ENCODE assay signal across 9 cellular contexts in genomic region chr11:43825217-43825816, GRCh38. TPM values are rescaled to one million over a fixed set of nuclear protein-coding genes. Genes with fewer than 3 reads are reported as not detected.
DNase-seq lines count a peak whose midpoint lies in the region; ATAC-seq, FAIRE-seq and TF ChIP-seq lines count a peak whose summit lies in the region.
"Had no signal": no experiment of that assay in that cellular context is flagged by ENCODE, and none has a peak within 500 bp of the region (broad histone marks: within the 10 kb centered on the region; RNA-seq: fewer than 3 reads in every experiment).

No MANE protein-coding gene starts in this region.

- no peak overlapping the region for H2AFZ ChIP-seq in GM12878 (ENCODE audit: control insufficient read depth, low read depth, low read length)

- no peak for TF ChIP-seq POLR2A in GM12878 (IDR thresholded peaks at IDR 0.05; ENCODE audit: low read depth, low read length)

- H3K27ac ChIP-seq in GM12878 (ENCODE audit: control insufficient read depth, insufficient read depth) = no peak overlapping the region
- H3K27ac ChIP-seq: skin epidermis had no signal

- H3K79me2 ChIP-seq in GM12878 (ENCODE audit: control insufficient read depth, insufficient read depth, low read length) = no peaks in the 10 kb centered on the region

- peaks cover 0 to 2% of the 10 kb centered on the region in 2 experiments; a peak in 1 of 4 replicates for H3K36me3 ChIP-seq in GM12878 (ENCODE audit: control insufficient read depth in 2 of 2, insufficient read depth in 2 of 2, low read length in 1 of 2)

- no peak for TF ChIP-seq EP300 in GM12878 (IDR thresholded peaks at IDR 0.05; ENCODE audit: borderline replicate concordance in 1 of 2, control insufficient read depth in 1 of 2, low read depth in 2 of 2, low read length in 2 of 2)

- ATAC-seq in GM12878 = no peak
- no peak for ATAC-seq in GM21423 (IDR thresholded peaks at IDR 0.05; ENCODE audit: unreplicated experiment)

- in situ Hi-C loops in GM12878 (cut with MboI) = no loop called here

- TF ChIP-seq CTCF in LNCaP clone FGC (IDR thresholded peaks at IDR 0.05; ENCODE audit: control insufficient read depth, extremely low read depth, insufficient read depth) (peak; percentile 74), GM12878 (IDR thresholded peaks at IDR 0.05 in 2 of 3, conservative IDR thresholded peaks at IDR 0.05 in 1 of 3; ENCODE audit: control insufficient read depth in 2 of 3, extremely low read depth in 1 of 3, insufficient read depth in 1 of 3, low read depth in 3 of 3, low read length in 3 of 3) (peak; percentile 36 to 57 (median 41))

- FAIRE-seq in GM12878 (lab: Jason Lieb, UNC) = no peak

- no peaks in the 10 kb centered on the region for H3K4me1 ChIP-seq in GM12878 (ENCODE audit: control insufficient read depth, insufficient read depth, low read length)

- CTCF ChIA-PET in GM12878 (lab: Yijun Ruan, JAX) = interaction anchor here (0.6 to 4.4 kb wide), 23 partner anchors 10 to 152 kb away, joined by 3 to 45 read pairs (median 4); no protein-coding TSS in a partner anchor

- no peaks in the 10 kb centered on the region for H4K20me1 ChIP-seq in GM12878 (ENCODE audit: control insufficient read depth, insufficient read depth)

- no peak for TF ChIP-seq RAD21 in GM12878 (IDR thresholded peaks at IDR 0.05; ENCODE audit: insufficient read depth, low read depth, low read length)

- SMC1A ChIA-PET in GM12878 (lab: Charles Lee; ENCODE audit: uncharacterized antibody, unreplicated experiment) = interaction anchor here (0.8 to 1.9 kb wide), 8 partner anchors 8 to 253 kb away, joined by 3 to 17 read pairs (median 3); no protein-coding TSS in a partner anchor

- H3K4me3 ChIP-seq in LNCaP clone FGC (ENCODE audit: low read depth, low read length) = no peak overlapping the region
- H3K4me3 ChIP-seq in GM12878 = no peak overlapping the region
- H3K4me3 ChIP-seq: skin epidermis had no signal

- POLR2A ChIA-PET in GM12878 (lab: Charles Lee) = interaction anchor here (0.6 kb wide), 1 partner anchor 267 kb away, joined by 3 read pairs; no protein-coding TSS in a partner anchor

- H3K27me3 ChIP-seq in GM12878 (replicated peaks in 1 of 2; ENCODE audit: control insufficient read depth in 2 of 2, insufficient read depth in 2 of 2, low read length in 1 of 2) = no peaks in the 10 kb centered on the region

- peak; percentile 5 for DNase-seq in NCI-H446 treated with DMSO at 0.1 percent for 48 hours (lab: John Stamatoyannopoulos, UW)
- DNase-seq in NCI-H446 (lab: John Stamatoyannopoulos, UW) = no peak
- no peak for DNase-seq in LNCaP clone FGC (ENCODE audit: low read depth)
- no peak for DNase-seq in GM12878 (ENCODE audit: low read depth, low spot score)
- DNase-seq in lung microvascular endothelial cell (ENCODE audit: low read depth in 2 of 2) = peak; percentile 48 to 58
- no peak for DNase-seq in GM19238 (ENCODE audit: insufficient read length, low spot score)
- no peak for DNase-seq in DMS153 (lab: John Stamatoyannopoulos, UW)

- WGBS in GM12878 (ENCODE audit: insufficient coverage, insufficient replicate concordance, low lambda C conversion rate, missing lambda C conversion rate) = 72% methylated on average over 5 of the region's 5 CpGs

- no peak overlapping the region for H3K9ac ChIP-seq in GM12878 (ENCODE audit: control insufficient read depth, insufficient read depth, low read length)

- intact Hi-C loops in GM12878 (cut with micrococcal nuclease; ENCODE audit: unreplicated experiment) = no loop called here

- RAD21 ChIA-PET in GM12878 (lab: Charles Lee; ENCODE audit: unreplicated experiment) = interaction anchor here (1.2 kb wide), 1 partner anchor 27 kb away, joined by 6 read pairs; no protein-coding TSS in a partner anchor

- no peak overlapping the region for H3K4me2 ChIP-seq in GM12878 (ENCODE audit: control insufficient read depth, insufficient read depth)

- H3K9me3 ChIP-seq in GM12878 (replicated peaks; ENCODE audit: control insufficient read depth, insufficient read depth, low read length) = no peaks in the 10 kb centered on the region; the same call in 2 of the 3 replicates

- BruUV-seq in GM12878 (replicated peaks; lab: Mats Ljungman, UMichigan) = no TSS peak

TF ChIP-seq in GM12878, 131 proteins besides CTCF, POLR2A, EP300 and RAD21 (continues in another document):
- TF ChIP-seq E2F4 (IDR thresholded peaks at IDR 0.05; ENCODE audit: low read depth, low read length) (no peak), TCF7 (IDR thresholded peaks at IDR 0.05; ENCODE audit: borderline replicate concordance) (no peak), STAT3 (IDR thresholded peaks at IDR 0.05; ENCODE audit: low read depth, low read length) (no peak), YBX1 (IDR thresholded peaks at IDR 0.05) (no peak), CHD4 (IDR thresholded peaks at IDR 0.05) (no peak), ZBTB40 (IDR thresholded peaks at IDR 0.05; ENCODE audit: borderline replicate concordance) (no peak), GABPA (IDR thresholded peaks at IDR 0.05; ENCODE audit: low read depth) (no peak), ESRRA (IDR thresholded peaks at IDR 0.05; ENCODE audit: low read length) (no peak), RFX5 (IDR thresholded peaks at IDR 0.05; ENCODE audit: low read depth, low read length) (no peak), IRF3 (IDR thresholded peaks at IDR 0.05) (no peak), HDAC2 (IDR thresholded peaks at IDR 0.05) (no peak)

RNA-seq across cellular contexts. Expression of gene ALKBH3, which starts 55.3 kb away (rescaled TPM):
- total RNA-seq in GM12878 (2013; cell fraction: nucleolus; rRNA removed) = 47.7 and 61.5 TPM in 2 replicates
- total RNA-seq in GM12878 (2014; rRNA removed) = 33.5 and 37.8 TPM in 2 replicates
- total RNA-seq in GM12878 (2014; rRNA removed; fragmentation: Illumina TruSeq; extraction: Trizol) = 43.5 and 46.8 TPM in 2 replicates
- 32.2 and 41.8 TPM in 2 replicates for total RNA-seq in GM12878 (2021)
- 36.2 TPM for polyA plus RNA-seq in GM12878 (2011; ENCODE audit: low read depth)
- 50.8 and 53.0 TPM in 2 replicates for polyA plus RNA-seq in GM12878 (2011; rRNA removed)
- 32.0 and 38.4 TPM in 2 replicates for polyA plus RNA-seq in GM12878 (2011; cell fraction: cytosol; rRNA removed)
- polyA plus RNA-seq in GM12878 (2011; cell fraction: nucleus; rRNA removed) = 29.9 and 30.8 TPM in 2 replicates
- 25.9 and 32.6 TPM in 2 replicates for polyA plus RNA-seq in GM12878 (2012)
- 50.7 and 51.2 TPM in 2 replicates for polyA plus RNA-seq in GM12878 (2014; fragmentation: Illumina TruSeq; extraction: Trizol)
- polyA plus RNA-seq in GM12878 (2014; fragmentation: Nextera tagmentation; extraction: Ambion mirVana) = 10 to 100 TPM; 22.1 to 36.9 TPM
- 27.4 and 27.8 TPM in 2 replicates for polyA plus RNA-seq in GM12878 (2014; rRNA removed)
- 10 to 100 TPM; 40.0 to 42.2 TPM for polyA plus RNA-seq in GM12878 (2016; fragmentation: Nextera tagmentation; extraction: Ambion mirVana)
- polyA minus RNA-seq in GM12878 (2011; rRNA and poly(A)+ RNA removed) = 31.7 and 44.0 TPM in 2 replicates
- 9.5 and 16.3 TPM in 2 replicates for polyA minus RNA-seq in GM12878 (2011; cell fraction: cytosol; rRNA and poly(A)+ RNA removed)
- polyA minus RNA-seq in GM12878 (2011; cell fraction: nucleus; rRNA and poly(A)+ RNA removed) = 23.9 and 26.5 TPM in 2 replicates
- 26.2 and 29.6 TPM in 2 replicates for total RNA-seq in lung microvascular endothelial cell

Comparison
In these comparisons a context has a peak if more than half of its experiments do, and no peak if none do; other contexts are left out.
1. DNase-seq: peak in NCI-H446 treated with DMSO at 0.1 percent for 48 hours (single experiment) and lung microvascular endothelial cell (2 of 2); none in NCI-H446 (0 of 2), LNCaP clone FGC (single experiment), GM12878 (single experiment), GM19238 (single experiment) and DMS153 (single experiment).